21 cellular contexts compared by ENCODE assay signal in genomic region chr17:16459271-16459670, GRCh38. TPM values are rescaled to one million over a fixed set of nuclear protein-coding genes. Genes with fewer than 3 reads are reported as not detected.
DNase-seq lines count a peak whose midpoint lies in the region; ATAC-seq, FAIRE-seq and TF ChIP-seq lines count a peak whose summit lies in the region.
"Had no signal": no experiment of that assay in that cellular context is flagged by ENCODE, and none has a peak within 500 bp of the region (broad histone marks: within the 10 kb centered on the region; RNA-seq: fewer than 3 reads in every experiment).

No MANE protein-coding gene starts in this region.

- no peaks in the 10 kb centered on the region for H3K9me3 ChIP-seq in HCT116 (ENCODE audit: control insufficient read depth in 1 of 2, insufficient read depth in 1 of 2, low read depth in 1 of 2, low read length in 2 of 2)
- H3K9me3 ChIP-seq in neural progenitor cell (ENCODE audit: low read depth), result no peaks in the 10 kb centered on the region
- H3K9me3 ChIP-seq in Caco-2, result no peaks in the 10 kb centered on the region

- no peak overlapping the region; the same call in 1 of the 2 replicates for H3K27ac ChIP-seq in HCT116 (ENCODE audit: low read depth, low read length)
- H3K27ac ChIP-seq in neural progenitor cell, result no peak overlapping the region
- H3K27ac ChIP-seq: KMS-11 had no signal

- H4K20me1 ChIP-seq in HCT116 (ENCODE audit: insufficient read depth) (no peaks in the 10 kb centered on the region), neural progenitor cell (ENCODE audit: low read depth) (peaks cover 20% of the 10 kb centered on the region)

- no peak for TF ChIP-seq POLR2A in HCT116 (IDR thresholded peaks at IDR 0.05; ENCODE audit: borderline replicate concordance, extremely low read depth, insufficient read depth, insufficient read length)

- intact Hi-C loops in activated CD4-positive, alpha-beta T cell treated with anti-CD3 and anti-CD28 coated beads, Interleukin-2, amount 10 ng/mL, durations not matched to agents 24 days and 14 days (cut with micrococcal nuclease), result no loop called here
- intact Hi-C loops in HCT116 (cut with micrococcal nuclease), result no loop called here
- intact Hi-C loops in Caco-2 (cut with micrococcal nuclease; ENCODE audit: unreplicated experiment), result no loop called here

- TF ChIP-seq RAD21 in HCT116 (IDR thresholded peaks at IDR 0.05; ENCODE audit: low read depth), result no peak

- H3F3A ChIP-seq in neural progenitor cell (ENCODE audit: low read depth), result peaks cover 3% of the 10 kb centered on the region

- ATAC-seq in HCT116, result no peak
- ATAC-seq in GM21423 (IDR thresholded peaks at IDR 0.05; ENCODE audit: unreplicated experiment), result no peak
- ATAC-seq: Right ventricle myocardium inferior had no signal

- TF ChIP-seq CTCF in HCT116 (IDR thresholded peaks at IDR 0.05 in 2 of 3, conservative IDR thresholded peaks at IDR 0.05 in 1 of 3; ENCODE audit: borderline replicate concordance in 1 of 3, insufficient read depth in 1 of 3, low read depth in 2 of 3, low read length in 2 of 3) (no peak), bronchial epithelial cell (IDR thresholded peaks at IDR 0.05; ENCODE audit: insufficient read depth, low read length, severe bottlenecking) (no peak), neural progenitor cell (IDR thresholded peaks at IDR 0.05) (no peak), Caco-2 (IDR thresholded peaks at IDR 0.05; ENCODE audit: insufficient read depth in 1 of 2, low read depth in 1 of 2, low read length in 1 of 2, severe bottlenecking in 1 of 2, unreplicated experiment in 1 of 2) (no peak)

- H3K36me3 Mint-ChIP-seq in activated CD4-positive, alpha-beta T cell treated with anti-CD3 and anti-CD28 coated beads, Interleukin-2, amount 10 ng/mL, durations not matched to agents 24 days and 14 days (ENCODE audit: low read depth), result peaks cover 7% of the 10 kb centered on the region
- H3K36me3 Mint-ChIP-seq in neural progenitor cell (peaks cover 7% of the 10 kb centered on the region), Caco-2 (ENCODE audit: insufficient read depth, unreplicated experiment) (peaks cover 15% of the 10 kb centered on the region)

- H3K4me1 ChIP-seq in HCT116 (ENCODE audit: control insufficient read depth in 1 of 2, insufficient read depth in 2 of 2, low read length in 2 of 2), result peaks cover 8 to 18% of the 10 kb centered on the region in 2 experiments; a peak in 3 of 4 replicates
- peaks cover 6% of the 10 kb centered on the region for H3K4me1 ChIP-seq in neural progenitor cell
- peaks cover 8% of the 10 kb centered on the region; the same call in 1 of the 2 replicates for H3K4me1 ChIP-seq in Caco-2

- FAIRE-seq in bronchial epithelial cell (lab: Jason Lieb, UNC) (peak; percentile 58), RCC 7860 (lab: Jason Lieb, UNC) (no peak)
- FAIRE-seq: GM12891, GM19239 had no signal

- DNase-seq in activated CD4-positive, alpha-beta T cell treated with anti-CD3 and anti-CD28 coated beads, Interleukin-2, amount 10 ng/mL, durations not matched to agents 24 days and 14 days, result no peak
- DNase-seq in activated CD4-positive, alpha-beta T cell treated with anti-CD3 and anti-CD28 coated beads for 4 hours, result no peak
- DNase-seq in HCT116 (ENCODE audit: low read depth, low spot score), result no peak
- DNase-seq in bronchial epithelial cell (ENCODE audit: low read depth), result no peak
- DNase-seq in neural progenitor cell (ENCODE audit: low spot score), result no peak
- DNase-seq in RCC 7860 (ENCODE audit: low spot score), result no peak
- no peak for DNase-seq in Caco-2
- DNase-seq: DMS79, GOT3, NCI-H1092, NCI-H2227 treated with DMSO at 0.1 percent for 48 hours, NCI-H526 treated with DMSO at 0.1 percent for 48 hours, OCI-M1 had no signal

- H3K4me3 ChIP-seq in HCT116 (replicated peaks in 1 of 2; ENCODE audit: low read depth in 1 of 2, low read length in 2 of 2) (no peak overlapping the region), bronchial epithelial cell (ENCODE audit: low read depth, low read length) (no peak overlapping the region), neural progenitor cell (no peak overlapping the region), Caco-2 (ENCODE audit: low read depth, low read length) (no peak overlapping the region)

- peak overlapping the region; percentile 39 for H3K27ac Mint-ChIP-seq in activated CD4-positive, alpha-beta T cell treated with anti-CD3 and anti-CD28 coated beads, Interleukin-2, amount 10 ng/mL, durations not matched to agents 24 days and 14 days
- no peak overlapping the region for H3K27ac Mint-ChIP-seq in neural progenitor cell
- H3K27ac Mint-ChIP-seq in Caco-2 (ENCODE audit: unreplicated experiment), result no peak overlapping the region

- H3K36me3 ChIP-seq in HCT116 (ENCODE audit: control insufficient read depth in 1 of 2, insufficient read depth in 2 of 2, low read length in 2 of 2), result peaks cover 0 to 2% of the 10 kb centered on the region in 2 experiments; a peak in 1 of 4 replicates
- H3K36me3 ChIP-seq in bronchial epithelial cell (ENCODE audit: control insufficient read depth, insufficient read depth, low read length), result peaks cover 6% of the 10 kb centered on the region
- H3K36me3 ChIP-seq in neural progenitor cell, result no peaks in the 10 kb centered on the region
- no peaks in the 10 kb centered on the region for H3K36me3 ChIP-seq in Caco-2 (ENCODE audit: control insufficient read depth, insufficient read depth, low read length)

- BruUV-seq in HCT116 (replicated peaks; lab: Mats Ljungman, UMichigan) (no TSS peak), Caco-2 (replicated peaks; lab: Mats Ljungman, UMichigan) (no TSS peak)

- RAD21 ChIA-PET in HCT116 (lab: Charles Lee; ENCODE audit: low non-redundant PET in 1 of 2, low total read pairs in 2 of 2, uncharacterized antibody in 2 of 2, unreplicated experiment in 2 of 2), result no interaction called here

- no peaks in the 10 kb centered on the region for H3K27me3 Mint-ChIP-seq in activated CD4-positive, alpha-beta T cell treated with anti-CD3 and anti-CD28 coated beads, Interleukin-2, amount 10 ng/mL, durations not matched to agents 24 days and 14 days
- no peaks in the 10 kb centered on the region for H3K27me3 Mint-ChIP-seq in neural progenitor cell (ENCODE audit: insufficient read depth, low read depth)
- no peaks in the 10 kb centered on the region for H3K27me3 Mint-ChIP-seq in Caco-2 (ENCODE audit: insufficient read depth, unreplicated experiment)

- H3K4me2 ChIP-seq in HCT116 (ENCODE audit: low read length) (0 out of 2 replicates have a peak overlapping the region, but pooled peaks have one; percentile 29), neural progenitor cell (peak overlapping the region; percentile 11)
- H3K4me2 ChIP-seq: KMS-11 had no signal

- H3K9ac ChIP-seq in HCT116 (ENCODE audit: low read length), result no peak overlapping the region
- H3K9ac ChIP-seq in neural progenitor cell, result no peak overlapping the region
- H3K9ac ChIP-seq: KMS-11 had no signal

- CTCF ChIA-PET in HCT116 (lab: Charles Lee) (interaction anchor here (1.5 kb wide), 1 partner anchor 62 kb away, joined by 5 read pairs; no protein-coding TSS in a partner anchor), Caco-2 (lab: Charles Lee) (no interaction called here)

- H3K4me1 Mint-ChIP-seq in activated CD4-positive, alpha-beta T cell treated with anti-CD3 and anti-CD28 coated beads, Interleukin-2, amount 10 ng/mL, durations not matched to agents 24 days and 14 days, result peaks cover 1% of the 10 kb centered on the region
- H3K4me1 Mint-ChIP-seq in neural progenitor cell, result peaks cover 11% of the 10 kb centered on the region
- no peaks in the 10 kb centered on the region for H3K4me1 Mint-ChIP-seq in Caco-2 (ENCODE audit: low read depth, unreplicated experiment)

- no peaks in the 10 kb centered on the region for H3K79me2 ChIP-seq in HCT116 (ENCODE audit: insufficient read depth, low read length)
- no peaks in the 10 kb centered on the region for H3K79me2 ChIP-seq in neural progenitor cell (ENCODE audit: low read depth)

- no peak overlapping the region for H3K4me3 Mint-ChIP-seq in activated CD4-positive, alpha-beta T cell treated with anti-CD3 and anti-CD28 coated beads, Interleukin-2, amount 10 ng/mL, durations not matched to agents 24 days and 14 days
- H3K4me3 Mint-ChIP-seq in neural progenitor cell (no peak overlapping the region), Caco-2 (ENCODE audit: unreplicated experiment) (no peak overlapping the region)
- H3K4me3 Mint-ChIP-seq: CD14-positive monocyte had no signal

- H2AFZ ChIP-seq in HCT116 (ENCODE audit: low read depth, low read length, poor library complexity, severe bottlenecking) (no peak overlapping the region), neural progenitor cell (replicated peaks) (no peak overlapping the region)

- H3K9me2 ChIP-seq in HCT116 (ENCODE audit: insufficient read depth), result no peaks in the 10 kb centered on the region

- no peaks in the 10 kb centered on the region for H3K27me3 ChIP-seq in HCT116 (ENCODE audit: insufficient read depth, low read length)
- H3K27me3 ChIP-seq in bronchial epithelial cell (ENCODE audit: control insufficient read depth, insufficient read depth, low read length), result no peaks in the 10 kb centered on the region
- no peaks in the 10 kb centered on the region for H3K27me3 ChIP-seq in neural progenitor cell
- no peaks in the 10 kb centered on the region for H3K27me3 ChIP-seq in Caco-2 (replicated peaks; ENCODE audit: control insufficient read depth, insufficient read depth, low read length)

- POLR2A ChIA-PET in HCT116 (lab: Charles Lee) (interaction anchor here (6.9 kb wide), 1 partner anchor 20 kb away, joined by 29 read pairs; no protein-coding TSS in a partner anchor), Caco-2 (lab: Charles Lee) (no interaction called here)

- H3K9me3 Mint-ChIP-seq in activated CD4-positive, alpha-beta T cell treated with anti-CD3 and anti-CD28 coated beads, Interleukin-2, amount 10 ng/mL, durations not matched to agents 24 days and 14 days, result no peaks in the 10 kb centered on the region
- H3K9me3 Mint-ChIP-seq in neural progenitor cell, result no peaks in the 10 kb centered on the region
- no peaks in the 10 kb centered on the region for H3K9me3 Mint-ChIP-seq in Caco-2 (ENCODE audit: unreplicated experiment)

TF ChIP-seq in HCT116, 20 proteins besides CTCF, POLR2A, EP300 and RAD21 (continues in another document):
- TF ChIP-seq EZH2 (IDR thresholded peaks at IDR 0.05) (no peak), SIN3A (IDR thresholded peaks at IDR 0.05; ENCODE audit: low read depth) (no peak), ZFX (IDR thresholded peaks at IDR 0.05) (no peak)

RNA-seq across cellular contexts. Expression of gene LRRC75A, which starts 32.7 kb away (rescaled TPM):
- total RNA-seq in activated CD4-positive, alpha-beta T cell treated with anti-CD3 and anti-CD28 coated beads, Interleukin-2, amount 10 ng/mL, durations not matched to agents 24 days and 14 days, result 1.3 and 1.5 TPM in 2 replicates
- total RNA-seq in HCT116 (2021; ENCODE audit: unreplicated experiment) (2.3 TPM), bronchial epithelial cell (0.13 TPM in 1 of 2 replicates, not detected in the other), neural progenitor cell (ENCODE audit: low replicate concordance) (4.0 and 7.2 TPM in 2 replicates), Caco-2 (2022) (4.0 and 4.5 TPM in 2 replicates)
- 2.4 and 2.7 TPM in 2 replicates for polyA plus RNA-seq in HCT116 (2012)

RNA-seq across cellular contexts. Expression of gene TRPV2, which starts 43.9 kb away (rescaled TPM):
- total RNA-seq in activated CD4-positive, alpha-beta T cell treated with anti-CD3 and anti-CD28 coated beads, Interleukin-2, amount 10 ng/mL, durations not matched to agents 24 days and 14 days, result 29.6 and 38.7 TPM in 2 replicates
- total RNA-seq in HCT116 (2021; ENCODE audit: unreplicated experiment) (2.7 TPM), bronchial epithelial cell (under 0.01 and 0.26 TPM in 2 replicates), neural progenitor cell (ENCODE audit: low replicate concordance) (0.49 and 0.53 TPM in 2 replicates), Caco-2 (2022) (0.28 and 0.41 TPM in 2 replicates)
- 1.4 and 2.5 TPM in 2 replicates for polyA plus RNA-seq in HCT116 (2012)
- total RNA-seq: A172, MCF 10A had no signal
